Comparison of ENCODE assay signal across 8 cellular contexts in the genomic region with DNA sequence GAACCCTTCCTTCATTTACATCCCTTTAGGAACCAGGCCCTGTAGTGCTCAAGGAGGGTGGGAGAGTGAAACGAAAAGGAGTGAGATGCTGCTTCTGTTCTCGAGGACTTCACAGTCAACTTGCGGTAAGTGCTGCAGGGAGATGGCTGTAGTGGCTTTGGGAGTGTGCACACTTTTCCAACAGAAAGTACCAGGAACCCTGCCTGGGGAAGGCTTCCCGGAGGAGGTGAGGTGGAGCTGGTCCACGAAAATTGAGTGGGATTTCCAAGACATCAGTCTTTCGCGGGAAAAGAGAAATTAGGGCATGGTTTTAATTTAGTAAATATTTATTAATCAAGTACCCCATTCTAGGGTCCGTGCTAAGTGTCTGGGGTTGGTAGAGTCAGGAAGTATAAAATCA. TPM values are rescaled to one million over a fixed set of nuclear protein-coding genes. Genes with fewer than 3 reads are reported as not detected.
DNase-seq lines count a peak whose midpoint lies in the region; ATAC-seq and TF ChIP-seq lines count a peak whose summit lies in the region.
"Had no signal": no experiment of that assay in that cellular context is flagged by ENCODE, and none has a peak within 500 bp of the region (broad histone marks: within the 10 kb centered on the region; RNA-seq: fewer than 3 reads in every experiment).

No MANE protein-coding gene starts in this region.

- H3K4me1 ChIP-seq in GM23248 (ENCODE audit: insufficient read depth) (peaks cover 16% of the 10 kb centered on the region; the same call in 1 of the 2 replicates), OCI-LY1 (ENCODE audit: insufficient read depth, low read length, severe bottlenecking) (peaks cover 34% of the 10 kb centered on the region)

- no peak overlapping the region for H3K27ac Mint-ChIP-seq in effector memory CD8-positive, alpha-beta T cell
- no peak overlapping the region for H3K27ac Mint-ChIP-seq in osteocyte (ENCODE audit: unreplicated experiment)

- DNase-seq in GM23248, result no peak
- DNase-seq in effector memory CD8-positive, alpha-beta T cell, result no peak
- DNase-seq in osteocyte (ENCODE audit: extremely low spot score, unreplicated experiment), result no peak
- DNase-seq in foreskin melanocyte, result no peak
- no peak for DNase-seq in SIG-M5 treated with dmso at 0.1 percent for 504 hours (lab: John Stamatoyannopoulos, UW; ENCODE audit: unreplicated experiment)

- no peaks in the 10 kb centered on the region for H3K9me3 Mint-ChIP-seq in effector memory CD8-positive, alpha-beta T cell
- H3K9me3 Mint-ChIP-seq in osteocyte (ENCODE audit: unreplicated experiment), result no peaks in the 10 kb centered on the region

- TF ChIP-seq CTCF in OCI-LY1 (IDR thresholded peaks at IDR 0.05; ENCODE audit: low read length) (no peak), osteocyte (IDR thresholded peaks at IDR 0.05) (no peak)

- peaks cover 71 to 72% of the 10 kb centered on the region in 2 donors for H3K27me3 Mint-ChIP-seq in effector memory CD8-positive, alpha-beta T cell
- peaks cover 73% of the 10 kb centered on the region for H3K27me3 Mint-ChIP-seq in osteocyte (ENCODE audit: unreplicated experiment)

- H3F3A ChIP-seq in GM23248 (ENCODE audit: insufficient read depth), result peaks cover 9% of the 10 kb centered on the region; the same call in 1 of the 2 replicates
- no peaks in the 10 kb centered on the region for H3F3A ChIP-seq in OCI-LY1 (ENCODE audit: insufficient read depth, low read length)

- H3K9me3 ChIP-seq in GM23248 (ENCODE audit: low read depth), result no peaks in the 10 kb centered on the region
- H3K9me3 ChIP-seq in OCI-LY1 (ENCODE audit: low read length), result no peaks in the 10 kb centered on the region

- H2AFZ ChIP-seq in GM23248 (peak overlapping the region; percentile 95), OCI-LY1 (ENCODE audit: low read length) (no peak overlapping the region)

- H3K27ac ChIP-seq in GM23248 (no peak overlapping the region), OCI-LY1 (ENCODE audit: low read depth, low read length, poor library complexity, severe bottlenecking) (no peak overlapping the region)

- no peak for ATAC-seq in effector memory CD8-positive, alpha-beta T cell (replicated peaks)
- no peak for ATAC-seq in HG03039 (IDR thresholded peaks at IDR 0.05; ENCODE audit: unreplicated experiment)

- in situ Hi-C loops in GM23248 (cut with MboI), result no loop called here

- H3K36me3 ChIP-seq in GM23248 (ENCODE audit: low read depth) (no peaks in the 10 kb centered on the region), OCI-LY1 (ENCODE audit: insufficient read depth, low read length) (no peaks in the 10 kb centered on the region)

- H4K20me1 ChIP-seq in GM23248 (ENCODE audit: insufficient read depth) (no peaks in the 10 kb centered on the region), OCI-LY1 (ENCODE audit: insufficient read depth, low read length) (no peaks in the 10 kb centered on the region)

- peaks cover 25 to 31% of the 10 kb centered on the region in 2 donors for H3K4me1 Mint-ChIP-seq in effector memory CD8-positive, alpha-beta T cell (ENCODE audit: low read depth in 2 of 2)
- peaks cover 31% of the 10 kb centered on the region for H3K4me1 Mint-ChIP-seq in osteocyte (ENCODE audit: unreplicated experiment)

- H3K4me2 ChIP-seq in GM23248 (ENCODE audit: unreplicated experiment), result peak overlapping the region; percentile 89
- H3K4me2 ChIP-seq in OCI-LY1 (ENCODE audit: low read length), result peak overlapping the region; percentile 88; the same call in 1 of the 2 replicates

- H3K4me3 Mint-ChIP-seq in effector memory CD8-positive, alpha-beta T cell, result peak overlapping the region; percentile 68 to 90
- H3K4me3 Mint-ChIP-seq in osteocyte (ENCODE audit: unreplicated experiment), result peak overlapping the region; percentile 24

- peaks cover 4% of the 10 kb centered on the region for H3K36me3 Mint-ChIP-seq in effector memory CD8-positive, alpha-beta T cell (ENCODE audit: insufficient read depth)
- H3K36me3 Mint-ChIP-seq in osteocyte (ENCODE audit: unreplicated experiment), result no peaks in the 10 kb centered on the region

- H3K27me3 ChIP-seq in GM23248 (replicated peaks; ENCODE audit: insufficient read depth), result peaks cover 40% of the 10 kb centered on the region
- no peaks in the 10 kb centered on the region; the same call in 1 of the 2 replicates for H3K27me3 ChIP-seq in OCI-LY1 (ENCODE audit: insufficient read depth, low read length)

- H3K9me2 ChIP-seq in GM23248 (ENCODE audit: insufficient read depth), result no peaks in the 10 kb centered on the region
- no peaks in the 10 kb centered on the region for H3K9me2 ChIP-seq in OCI-LY1 (ENCODE audit: low read depth, low read length)

- H3K79me2 ChIP-seq in GM23248 (ENCODE audit: insufficient read depth) (no peaks in the 10 kb centered on the region), OCI-LY1 (ENCODE audit: insufficient read depth, low read length) (no peaks in the 10 kb centered on the region)

- H3K9ac ChIP-seq in GM23248, result no peak overlapping the region
- no peak overlapping the region for H3K9ac ChIP-seq in OCI-LY1 (ENCODE audit: low read length)

- peak overlapping the region; percentile 70 for H3K4me3 ChIP-seq in GM23248
- no peak overlapping the region for H3K4me3 ChIP-seq in OCI-LY1 (ENCODE audit: low read depth, low read length, poor library complexity, severe bottlenecking)

- WGBS in GM23248 (ENCODE audit: low coverage in 1 of 2, low lambda C conversion rate in 2 of 2, missing lambda C conversion rate in 2 of 2), 2 experiments, result 5% methylated on average over 8 of the region's 8 CpGs

RNA-seq across cellular contexts. Expression of a gene that starts 12.7 kb away (rescaled TPM):
- not detected in 2 replicates for total RNA-seq in GM23248 (2014; rRNA removed; shearing (Covaris generic))
- polyA plus RNA-seq in GM23248 (2016; fragmentation: Nextera tagmentation; extraction: Ambion mirVana), result not detected in 2 replicates
- not detected in 2 replicates for total RNA-seq in osteocyte
- polyA plus RNA-seq: neural cell had no signal

RNA-seq across cellular contexts. Expression of a gene that starts 24.6 kb away (rescaled TPM):
- not detected in 2 replicates for total RNA-seq in GM23248 (2014; rRNA removed; shearing (Covaris generic))
- 0.21 and 0.30 TPM in 2 replicates for polyA plus RNA-seq in GM23248 (2016; fragmentation: Nextera tagmentation; extraction: Ambion mirVana)
- not detected in 2 replicates for total RNA-seq in osteocyte
- polyA plus RNA-seq: neural cell had no signal

RNA-seq across cellular contexts. Expression of a gene that starts 33.2 kb away (rescaled TPM):
- 40.2 and 44.1 TPM in 2 replicates for total RNA-seq in GM23248 (2014; rRNA removed; shearing (Covaris generic))
- polyA plus RNA-seq in GM23248 (2016; fragmentation: Nextera tagmentation; extraction: Ambion mirVana), result 77.5 and 83.1 TPM in 2 replicates
- 46.8 and 52.9 TPM in 2 replicates for total RNA-seq in osteocyte

RNA-seq across cellular contexts. Expression of a gene that starts 35.8 kb away (rescaled TPM):
- not detected in 2 replicates for total RNA-seq in GM23248 (2014; rRNA removed; shearing (Covaris generic))
- not detected in 2 replicates for polyA plus RNA-seq in GM23248 (2016; fragmentation: Nextera tagmentation; extraction: Ambion mirVana)
- total RNA-seq in osteocyte, result not detected in 2 replicates
- polyA plus RNA-seq: neural cell had no signal

RNA-seq across cellular contexts. Expression of a gene that starts 39.1 kb away (rescaled TPM):
- total RNA-seq in GM23248 (2014; rRNA removed; shearing (Covaris generic)), result 19.2 and 21.9 TPM in 2 replicates
- 31.7 and 32.1 TPM in 2 replicates for polyA plus RNA-seq in GM23248 (2016; fragmentation: Nextera tagmentation; extraction: Ambion mirVana)
- total RNA-seq in osteocyte, result 20.1 and 20.4 TPM in 2 replicates
